In the genomic region with DNA sequence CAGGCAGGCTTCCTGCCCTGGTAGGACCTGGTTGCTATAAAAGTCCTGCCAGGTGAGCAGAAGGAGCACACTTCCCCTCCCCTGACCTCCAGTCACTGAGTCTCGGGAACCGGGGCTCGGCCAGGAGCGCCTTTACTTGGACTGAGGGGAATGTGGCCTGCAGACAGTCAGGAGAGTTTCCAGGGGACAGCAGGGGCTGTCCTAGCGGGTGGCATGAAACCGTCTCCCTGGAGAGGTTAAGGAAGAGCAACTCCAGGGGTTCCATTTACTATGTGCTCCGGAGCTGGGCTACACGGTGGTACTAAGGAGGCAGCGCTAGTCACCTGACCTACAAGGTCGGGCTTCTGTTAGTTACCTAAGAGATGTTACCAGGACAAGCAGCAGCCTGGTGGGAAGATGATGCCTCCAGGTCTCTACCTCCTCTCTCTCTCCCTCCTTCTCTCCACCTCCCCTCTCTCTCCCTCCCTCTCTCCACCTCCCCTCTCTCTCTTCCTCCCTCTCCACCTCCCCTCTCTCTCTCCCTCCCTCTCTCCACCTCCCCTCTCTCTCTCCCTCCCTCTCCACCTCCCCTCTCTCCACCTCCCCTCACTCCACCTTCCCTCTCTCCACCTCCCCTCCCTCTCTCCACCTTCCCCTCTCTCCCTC, we compare ENCODE assay signal across 12 cellular contexts. TPM values are rescaled to one million over a fixed set of nuclear protein-coding genes. Genes with fewer than 3 reads are reported as not detected.
A peak's percentile ranks its signal among the peaks of the same experiment; 100 is the strongest.
DNase-seq lines count a peak whose midpoint lies in the region; ATAC-seq and TF ChIP-seq lines count a peak whose summit lies in the region.
"Had no signal": no experiment of that assay in that cellular context is flagged by ENCODE, and none has a peak within 500 bp of the region (broad histone marks: within the 10 kb centered on the region; RNA-seq: fewer than 3 reads in every experiment).

No MANE protein-coding gene starts in this region.

- H3K27ac ChIP-seq in HL-60 (replicated peaks) (no peak overlapping the region), esophagus squamous epithelium (no peak overlapping the region)
- H3K27ac ChIP-seq: coronary artery, parathyroid adenoma had no signal

- H3K4me3 Mint-ChIP-seq in HFFc6, result no peak overlapping the region
- H3K4me3 Mint-ChIP-seq: IgD-negative memory B cell had no signal

- no peak for TF ChIP-seq POLR2A in esophagus squamous epithelium (IDR thresholded peaks at IDR 0.05)

- no peaks in the 10 kb centered on the region for H3K36me3 Mint-ChIP-seq in HFFc6 (ENCODE audit: low read depth)
- H3K36me3 Mint-ChIP-seq: IgD-negative memory B cell had no signal

- DNase-seq in AG04449 (ENCODE audit: low read depth, low spot score) (peak; percentile 34), HL-60 (ENCODE audit: low read depth in 1 of 2, low spot score in 1 of 2) (peak; percentile 34 to 99), NOMO-1 treated with dmso at 0.1 percent for 144 hours (lab: John Stamatoyannopoulos, UW; ENCODE audit: unreplicated experiment) (peak; percentile 36), esophagus squamous epithelium (lab: John Stamatoyannopoulos, UW) (peak; percentile 71), cerebellum (ENCODE audit: low spot score) (no peak), HFFc6 (no peak)
- DNase-seq in effector CD8-positive, alpha-beta T cell (lab: John Stamatoyannopoulos, UW), result no peak
- DNase-seq: DND-41 had no signal

- TF ChIP-seq CTCF in AG04449 (IDR thresholded peaks at IDR 0.05; ENCODE audit: insufficient read depth, low read length, missing control alignments) (no peak), HL-60 (IDR thresholded peaks at IDR 0.05; ENCODE audit: insufficient read depth, low read length) (no peak), esophagus squamous epithelium (IDR thresholded peaks at IDR 0.05) (no peak), HFFc6 (IDR thresholded peaks at IDR 0.05) (no peak)

- no peaks in the 10 kb centered on the region; the same call in 1 of the 2 replicates for H3K27me3 Mint-ChIP-seq in HFFc6 (ENCODE audit: insufficient read depth)

- peaks cover 9 to 31% (median 11%) of the 10 kb centered on the region in 3 donors for H3K4me1 ChIP-seq in esophagus squamous epithelium

- peak overlapping the region; percentile 15; the same call in 1 of the 2 replicates for H3K4me3 ChIP-seq in AG04449 (ENCODE audit: low read depth, low read length)
- H3K4me3 ChIP-seq in HL-60 (replicated peaks; ENCODE audit: insufficient read depth, low read length), result no peak overlapping the region
- no peak overlapping the region for H3K4me3 ChIP-seq in esophagus squamous epithelium
- H3K4me3 ChIP-seq: coronary artery had no signal

- no peak overlapping the region for H3K27ac Mint-ChIP-seq in HFFc6
- H3K27ac Mint-ChIP-seq: IgD-negative memory B cell had no signal

- POLR2A ChIA-PET in AG04449 (lab: Yijun Ruan, JAX), result no interaction called here

- peaks cover 11 to 48% (median 13%) of the 10 kb centered on the region in 3 donors for H3K36me3 ChIP-seq in esophagus squamous epithelium

- intact Hi-C loops in esophagus squamous epithelium (cut with DNase I), result no loop called here

- H3K27me3 ChIP-seq in HL-60 (ENCODE audit: insufficient read depth, poor library complexity, severe bottlenecking), result no peaks in the 10 kb centered on the region
- H3K27me3 ChIP-seq in esophagus squamous epithelium, result no peaks in the 10 kb centered on the region

- peaks cover 10% of the 10 kb centered on the region for H3K4me1 Mint-ChIP-seq in HFFc6 (ENCODE audit: low read depth)

- H3K9me3 ChIP-seq in esophagus squamous epithelium, result no peaks in the 10 kb centered on the region

- CTCF ChIA-PET in AG04449 (lab: Yijun Ruan, JAX), result no interaction called here

- H3K9me3 Mint-ChIP-seq in HFFc6, result no peaks in the 10 kb centered on the region
- H3K9me3 Mint-ChIP-seq: IgD-negative memory B cell had no signal

- no peak for ATAC-seq in HG03378 (IDR thresholded peaks at IDR 0.05; ENCODE audit: unreplicated experiment)

- WGBS in esophagus squamous epithelium, 2 donors, result 38 to 70% methylated on average over 4 to 8 of the region's 10 CpGs

RNA-seq across cellular contexts. Expression of a gene that starts 4.1 kb away (rescaled TPM):
- total RNA-seq in esophagus squamous epithelium, result 10 to 100 TPM; 18.0 to 27.9 (median 18.7) TPM
- 9.6 TPM for total RNA-seq in cerebellum
- total RNA-seq in HFFc6 (2021; fragmentation: NEBNext Ultra II Directional; extraction: Animal tissue kit (Norgen Biotek cat#: 25700)), result 10 to 100 TPM; 46.4 to 65.5 (median 59.6) TPM

RNA-seq across cellular contexts. Expression of a gene that starts 17.9 kb away (rescaled TPM):
- total RNA-seq in esophagus squamous epithelium, result 10 to 100 TPM; 41.8 to 49.2 (median 43.2) TPM
- 23.9 TPM for total RNA-seq in cerebellum
- total RNA-seq in HFFc6 (2021; fragmentation: NEBNext Ultra II Directional; extraction: Animal tissue kit (Norgen Biotek cat#: 25700)), result 10 to 100 TPM; 66.1 to 92.5 (median 83.6) TPM

RNA-seq across cellular contexts. Expression of a gene that starts 18.0 kb away (rescaled TPM):
- 1 to 10 TPM; 6.1 to 9.0 (median 7.4) TPM for total RNA-seq in esophagus squamous epithelium
- 3.9 TPM for total RNA-seq in cerebellum
- total RNA-seq in HFFc6 (2021; fragmentation: NEBNext Ultra II Directional; extraction: Animal tissue kit (Norgen Biotek cat#: 25700)), result 10 to 100 TPM in 5 of 6 experiments, 1 to 10 TPM in 1; 9.3 to 15.4 (median 14.5) TPM

RNA-seq across cellular contexts. Expression of a gene that starts 26.1 kb away (rescaled TPM):
- total RNA-seq in esophagus squamous epithelium (1 to 10 TPM; 1.7 to 4.7 (median 4.3) TPM), cerebellum (3.4 TPM)
- 1 to 10 TPM; 3.7 to 7.6 (median 6.2) TPM for total RNA-seq in HFFc6 (2021; fragmentation: NEBNext Ultra II Directional; extraction: Animal tissue kit (Norgen Biotek cat#: 25700))

RNA-seq across cellular contexts. Expression of a gene that starts 30.8 kb away (rescaled TPM):
- total RNA-seq in esophagus squamous epithelium (10 to 100 TPM; 20.9 to 29.5 (median 25.4) TPM), cerebellum (10.5 TPM)
- total RNA-seq in HFFc6 (2021; fragmentation: NEBNext Ultra II Directional; extraction: Animal tissue kit (Norgen Biotek cat#: 25700)), result 100 to 1,000 TPM; 114 to 173 (median 144) TPM

Comparison
In these comparisons a context has a peak if more than half of its experiments do, and no peak if none do; other contexts are left out.
1. DNase-seq: peak in AG04449 (single experiment), HL-60 (2 of 2), NOMO-1 treated with dmso at 0.1 percent for 144 hours (single experiment) and esophagus squamous epithelium (single experiment); none in effector CD8-positive, alpha-beta T cell (single experiment), cerebellum (single experiment) and HFFc6 (single experiment).